14 cellular contexts compared by ENCODE assay signal in genomic region chr1:89260575-89261275, GRCh38. TPM values are rescaled to one million over a fixed set of nuclear protein-coding genes. Genes with fewer than 3 reads are reported as not detected.
DNase-seq lines count a peak whose midpoint lies in the region; ATAC-seq, FAIRE-seq and TF ChIP-seq lines count a peak whose summit lies in the region.
"Had no signal": no experiment of that assay in that cellular context is flagged by ENCODE, and none has a peak within 500 bp of the region (broad histone marks: within the 10 kb centered on the region; RNA-seq: fewer than 3 reads in every experiment).

No MANE protein-coding gene starts in this region.

- ATAC-seq in HG03025 (IDR thresholded peaks at IDR 0.05; ENCODE audit: low FRiP score, unreplicated experiment), result no peak

- peak; percentile 50 for FAIRE-seq in kidney (lab: Jason Lieb, UNC)
- FAIRE-seq: endothelial cell of umbilical vein, islet of Langerhans had no signal

- H3K27ac ChIP-seq in kidney (ENCODE audit: low read depth in 2 of 2, low read length in 2 of 2), result no peak overlapping the region
- peak overlapping the region; percentile 12 for H3K27ac ChIP-seq in stomach smooth muscle (ENCODE audit: low read length)
- no peak overlapping the region for H3K27ac ChIP-seq in colonic mucosa
- H3K27ac ChIP-seq: KMS-11 had no signal

- H3K4me3 ChIP-seq in kidney (ENCODE audit: low read length in 2 of 2) (no peak overlapping the region), stomach smooth muscle (ENCODE audit: low read length in 2 of 2) (peak overlapping the region; percentile 3 to 59), colonic mucosa (no peak overlapping the region)

- H3K27me3 ChIP-seq in stomach smooth muscle (ENCODE audit: control insufficient read depth in 1 of 2, insufficient read depth in 2 of 2, low read length in 2 of 2) (no peaks in the 10 kb centered on the region), colonic mucosa (no peaks in the 10 kb centered on the region)

- H3K27ac Mint-ChIP-seq in activated CD4-positive, alpha-beta T cell treated with anti-CD3 and anti-CD28 coated beads, Interleukin-2, amount 10 ng/mL, durations not matched to agents 7 days and 5 days, result peak overlapping the region; percentile 87
- peak overlapping the region; percentile 84 for H3K27ac Mint-ChIP-seq in activated CD4-positive, alpha-beta memory T cell treated with anti-CD3 and anti-CD28 coated beads, Interleukin-2, amount 10 ng/mL, durations not matched to agents 7 days and 5 days

- peaks cover 88% of the 10 kb centered on the region for H3K36me3 Mint-ChIP-seq in activated CD4-positive, alpha-beta T cell treated with anti-CD3 and anti-CD28 coated beads, Interleukin-2, amount 10 ng/mL, durations not matched to agents 7 days and 5 days (ENCODE audit: low read depth)
- H3K36me3 Mint-ChIP-seq in activated CD4-positive, alpha-beta memory T cell treated with anti-CD3 and anti-CD28 coated beads, Interleukin-2, amount 10 ng/mL, durations not matched to agents 7 days and 5 days (ENCODE audit: low read depth), result peaks cover 84% of the 10 kb centered on the region

- TF ChIP-seq CTCF in kidney (IDR thresholded peaks at IDR 0.05; ENCODE audit: borderline replicate concordance, extremely low read depth, insufficient read depth) (no peak), colonic mucosa (IDR thresholded peaks at IDR 0.05) (no peak)

- peak overlapping the region; percentile 60 for H3K4me3 Mint-ChIP-seq in activated CD4-positive, alpha-beta T cell treated with anti-CD3 and anti-CD28 coated beads, Interleukin-2, amount 10 ng/mL, durations not matched to agents 7 days and 5 days
- peak overlapping the region; percentile 58 for H3K4me3 Mint-ChIP-seq in activated CD4-positive, alpha-beta memory T cell treated with anti-CD3 and anti-CD28 coated beads, Interleukin-2, amount 10 ng/mL, durations not matched to agents 7 days and 5 days

- H3K4me1 Mint-ChIP-seq in activated CD4-positive, alpha-beta T cell treated with anti-CD3 and anti-CD28 coated beads, Interleukin-2, amount 10 ng/mL, durations not matched to agents 7 days and 5 days, result peaks cover 71% of the 10 kb centered on the region
- H3K4me1 Mint-ChIP-seq in activated CD4-positive, alpha-beta memory T cell treated with anti-CD3 and anti-CD28 coated beads, Interleukin-2, amount 10 ng/mL, durations not matched to agents 7 days and 5 days, result peaks cover 67% of the 10 kb centered on the region

- H3K36me3 ChIP-seq in kidney (ENCODE audit: control insufficient read depth in 1 of 2, insufficient read depth in 2 of 2, low read length in 2 of 2) (no peaks in the 10 kb centered on the region), stomach smooth muscle (ENCODE audit: control insufficient read depth in 2 of 2, insufficient read depth in 2 of 2, low read length in 2 of 2) (no peaks in the 10 kb centered on the region), colonic mucosa (no peaks in the 10 kb centered on the region)

- peaks cover 0 to 2% of the 10 kb centered on the region in 2 donors for H3K4me1 ChIP-seq in kidney (ENCODE audit: control insufficient read depth in 1 of 2, insufficient read depth in 1 of 2, low read depth in 1 of 2, low read length in 2 of 2)
- H3K4me1 ChIP-seq in stomach smooth muscle (ENCODE audit: control insufficient read depth, insufficient read depth, low read length), result peaks cover 22% of the 10 kb centered on the region
- H3K4me1 ChIP-seq in colonic mucosa, result no peaks in the 10 kb centered on the region

- POLR2A ChIA-PET in activated CD4-positive, alpha-beta T cell treated with anti-CD3 and anti-CD28 coated beads, Interleukin-2, amount 10 ng/mL, durations not matched to agents 7 days and 5 days (lab: Charles Lee), result no interaction called here
- POLR2A ChIA-PET in activated CD4-positive, alpha-beta memory T cell treated with anti-CD3 and anti-CD28 coated beads, Interleukin-2, amount 10 ng/mL, durations not matched to agents 7 days and 5 days (lab: Charles Lee), result interaction anchor here (1.0 to 6.5 kb wide), 8 partner anchors 11 to 196 kb away, joined by 3 to 86 read pairs (median 4); partner anchors contain the start of genes GBP1, GBP4 and GBP5

- CTCF ChIA-PET in activated CD4-positive, alpha-beta T cell treated with anti-CD3 and anti-CD28 coated beads, Interleukin-2, amount 10 ng/mL, durations not matched to agents 7 days and 5 days (lab: Charles Lee), result interaction anchor here (0.7 to 1.4 kb wide), 4 partner anchors 10 to 143 kb away, joined by 3 to 5 read pairs (median 4); partner anchors contain the start of gene GBP4
- CTCF ChIA-PET in activated CD4-positive, alpha-beta memory T cell treated with anti-CD3 and anti-CD28 coated beads, Interleukin-2, amount 10 ng/mL, durations not matched to agents 7 days and 5 days (lab: Charles Lee), result interaction anchor here (0.9 to 1.7 kb wide), 6 partner anchors 10 to 135 kb away, joined by 3 to 4 read pairs (median 3); partner anchors contain the start of genes GBP2 and GBP5

- H3K9ac ChIP-seq in kidney (ENCODE audit: low read length in 2 of 2) (no peak overlapping the region), stomach smooth muscle (ENCODE audit: low read length in 2 of 2) (no peak overlapping the region), colonic mucosa (ENCODE audit: low read depth in 2 of 2, low read length in 2 of 2) (no peak overlapping the region)
- H3K9ac ChIP-seq: KMS-11 had no signal

- intact Hi-C loops in kidney (cut with DNase I), result loop anchor here (10.0 kb wide), 1 partner anchor 56 kb away; no protein-coding TSS in a partner anchor
- intact Hi-C loops in colonic mucosa (cut with DNase I), result no loop called here

- H3K27me3 Mint-ChIP-seq in activated CD4-positive, alpha-beta T cell treated with anti-CD3 and anti-CD28 coated beads, Interleukin-2, amount 10 ng/mL, durations not matched to agents 7 days and 5 days, result no peaks in the 10 kb centered on the region
- H3K27me3 Mint-ChIP-seq in activated CD4-positive, alpha-beta memory T cell treated with anti-CD3 and anti-CD28 coated beads, Interleukin-2, amount 10 ng/mL, durations not matched to agents 7 days and 5 days, result no peaks in the 10 kb centered on the region

- H3K9me3 ChIP-seq in kidney (ENCODE audit: control insufficient read depth in 1 of 2, low read length in 2 of 2) (no peaks in the 10 kb centered on the region), stomach smooth muscle (ENCODE audit: control insufficient read depth in 2 of 2, low read length in 2 of 2) (no peaks in the 10 kb centered on the region), colonic mucosa (no peaks in the 10 kb centered on the region)

- peaks cover 16% of the 10 kb centered on the region for H3K9me3 Mint-ChIP-seq in activated CD4-positive, alpha-beta T cell treated with anti-CD3 and anti-CD28 coated beads, Interleukin-2, amount 10 ng/mL, durations not matched to agents 7 days and 5 days
- H3K9me3 Mint-ChIP-seq in activated CD4-positive, alpha-beta memory T cell treated with anti-CD3 and anti-CD28 coated beads, Interleukin-2, amount 10 ng/mL, durations not matched to agents 7 days and 5 days, result peaks cover 4% of the 10 kb centered on the region

- DNase-seq in activated CD4-positive, alpha-beta T cell treated with anti-CD3 and anti-CD28 coated beads, Interleukin-2, amount 10 ng/mL, durations not matched to agents 7 days and 5 days, result no peak
- DNase-seq in activated CD4-positive, alpha-beta T cell treated with anti-CD3 and anti-CD28 coated beads for 48 hours, result no peak
- DNase-seq in activated CD4-positive, alpha-beta memory T cell treated with anti-CD3 and anti-CD28 coated beads, Interleukin-2, amount 10 ng/mL, durations not matched to agents 7 days and 5 days, result no peak
- DNase-seq in kidney (no peak), colonic mucosa (no peak), cerebellum (ENCODE audit: low spot score) (no peak)
- DNase-seq: activated gamma-delta T cell, NCI-H524, retina had no signal

RNA-seq across cellular contexts. Expression of gene GBP5, which starts 11.9 kb away (rescaled TPM):
- 100 to 1,000 TPM; 370 to 405 TPM for total RNA-seq in activated CD4-positive, alpha-beta T cell treated with anti-CD3 and anti-CD28 coated beads, Interleukin-2, amount 10 ng/mL, durations not matched to agents 7 days and 5 days
- 100 to 1,000 TPM; 231 to 234 TPM for total RNA-seq in activated CD4-positive, alpha-beta memory T cell treated with anti-CD3 and anti-CD28 coated beads, Interleukin-2, amount 10 ng/mL, durations not matched to agents 7 days and 5 days
- total RNA-seq in kidney (7.3 TPM), colonic mucosa (1 to 10 TPM; 1.3 to 3.0 TPM), cerebellum (not detected)
- polyA plus RNA-seq in kidney (ENCODE audit: insufficient read depth, low read depth, low replicate concordance), result 0.52 TPM
- polyA plus RNA-seq: endothelial cell of umbilical vein had no signal

Comparison
In these comparisons a context has a peak if more than half of its experiments do, and no peak if none do; other contexts are left out.
1. H3K4me3 ChIP-seq: peak in stomach smooth muscle (2 of 2); none in kidney (0 of 2) and colonic mucosa (single experiment).
2. RNA of gene GBP5, which starts 11.9 kb away (total RNA-seq): 370 to 405 TPM in activated CD4-positive, alpha-beta T cell treated with anti-CD3 and anti-CD28 coated beads, Interleukin-2, amount 10 ng/mL, durations not matched to agents 7 days and 5 days and 231 to 234 TPM in activated CD4-positive, alpha-beta memory T cell treated with anti-CD3 and anti-CD28 coated beads, Interleukin-2, amount 10 ng/mL, durations not matched to agents 7 days and 5 days; 7.3 TPM in kidney (single experiment), 1.3 to 3.0 TPM in colonic mucosa and not detected in cerebellum (single experiment); every median in the first group is over 10 times any median in the second.